In genomic region chr19:18700501-18701249, GRCh38 we compare ENCODE assay signal across 8 cellular contexts. TPM values are rescaled to one million over a fixed set of nuclear protein-coding genes. Genes with fewer than 3 reads are reported as not detected.
DNase-seq lines count a peak whose midpoint lies in the region; ATAC-seq and TF ChIP-seq lines count a peak whose summit lies in the region.

No MANE protein-coding gene starts in this region.

- no peak for TF ChIP-seq CTCF in natural killer cell (IDR thresholded peaks at IDR 0.05)

- H3K36me3 Mint-ChIP-seq in activated T-cell treated with anti-CD3 and anti-CD28 coated beads, Interleukin-2, amount 50 U/mL, for 24 hours (ENCODE audit: low read depth), result no peaks in the 10 kb centered on the region
- H3K36me3 Mint-ChIP-seq in natural killer cell, result no peaks in the 10 kb centered on the region

- intact Hi-C loops in natural killer cell (cut with micrococcal nuclease), result no loop called here

- DNase-seq in NCI-H82 (lab: John Stamatoyannopoulos, UW) (peak; percentile 98), natural killer cell (peak; percentile 63), NK-92 (lab: John Stamatoyannopoulos, UW; ENCODE audit: unreplicated experiment) (no peak)
- peak; percentile 78 for DNase-seq in activated T-cell treated with anti-CD3 and anti-CD28 coated beads, Interleukin-2, amount 50 U/mL, for 24 hours
- peak; percentile 32 to 85 (median 66) for DNase-seq in stimulated activated naive CD4-positive, alpha-beta T cell (lab: John Stamatoyannopoulos, UW)

- peak overlapping the region; percentile 80 for H3K27ac Mint-ChIP-seq in activated T-cell treated with anti-CD3 and anti-CD28 coated beads, Interleukin-2, amount 50 U/mL, for 24 hours
- H3K27ac Mint-ChIP-seq in natural killer cell, result peak overlapping the region; percentile 31 to 83

- peaks cover 34% of the 10 kb centered on the region for H3K4me1 Mint-ChIP-seq in activated T-cell treated with anti-CD3 and anti-CD28 coated beads, Interleukin-2, amount 50 U/mL, for 24 hours (ENCODE audit: low read depth)
- H3K4me1 Mint-ChIP-seq in natural killer cell, result peaks cover 19 to 33% of the 10 kb centered on the region in 2 donors

- ATAC-seq in GM18498 (IDR thresholded peaks at IDR 0.05; ENCODE audit: unreplicated experiment) (peak; percentile 81), HG03039 (IDR thresholded peaks at IDR 0.05; ENCODE audit: unreplicated experiment) (peak; percentile 71), esophagus mucosa (peak; percentile 76), natural killer cell (peak; percentile 95 to 99 (median 99))

- no peaks in the 10 kb centered on the region for H3K27me3 Mint-ChIP-seq in activated T-cell treated with anti-CD3 and anti-CD28 coated beads, Interleukin-2, amount 50 U/mL, for 24 hours
- no peaks in the 10 kb centered on the region for H3K27me3 Mint-ChIP-seq in natural killer cell (ENCODE audit: low read depth in 2 of 2)

- H3K9me3 Mint-ChIP-seq in activated T-cell treated with anti-CD3 and anti-CD28 coated beads, Interleukin-2, amount 50 U/mL, for 24 hours, result no peaks in the 10 kb centered on the region
- no peaks in the 10 kb centered on the region for H3K9me3 Mint-ChIP-seq in natural killer cell

- peak overlapping the region; percentile 76 for H3K4me3 Mint-ChIP-seq in activated T-cell treated with anti-CD3 and anti-CD28 coated beads, Interleukin-2, amount 50 U/mL, for 24 hours
- peak overlapping the region; percentile 89 for H3K4me3 Mint-ChIP-seq in natural killer cell

RNA-seq across cellular contexts. Expression of gene CRTC1, which starts 17.2 kb away (rescaled TPM):
- total RNA-seq in esophagus mucosa (4.0 TPM), natural killer cell (10 to 100 TPM; 14.1 to 17.0 (median 14.3) TPM)
